ENCODE assay signal across 9 cellular contexts in the genomic region with DNA sequence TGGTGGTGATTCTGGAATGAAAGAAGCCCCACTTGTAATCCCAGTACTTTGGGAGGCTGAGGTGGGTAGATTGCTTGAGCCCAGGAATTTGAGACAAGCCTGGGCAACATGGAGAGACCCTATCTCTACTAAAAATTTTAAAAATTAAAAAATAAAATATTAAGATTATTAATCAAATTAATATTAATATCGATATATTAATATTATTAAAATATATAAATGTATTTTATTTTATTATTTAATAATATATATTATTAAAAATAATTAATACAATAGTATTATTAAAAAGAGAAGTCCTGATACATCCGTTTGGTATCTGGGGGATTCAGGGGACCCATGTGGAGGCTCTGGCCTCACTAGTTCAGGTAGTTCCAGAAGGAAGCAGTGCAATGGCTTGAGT.
"Had no signal": no experiment of that assay in that cellular context is flagged by ENCODE, and none has a peak within 500 bp of the region (broad histone marks: within the 10 kb centered on the region; RNA-seq: fewer than 3 reads in every experiment).

No MANE protein-coding gene starts in this region.

- ATAC-seq: GM23338, K562 had no signal

- H3K27ac Mint-ChIP-seq: GM23338 had no signal

- H3K4me1 Mint-ChIP-seq: GM23338, H9 had no signal

- FAIRE-seq: H1, H54, HTR-8/SVneo, K562 had no signal

- H3K4me3 ChIP-seq: GM23338, K562 had no signal

- DNase-seq: H9, HCEC 1CT, IMR-90, KG1 had no signal

- H3K4me3 Mint-ChIP-seq: GM23338, H9 had no signal

- H3K9me3 Mint-ChIP-seq: GM23338, H9 had no signal
